Comparison of ENCODE assay signal across 1 cellular context in the genomic region with DNA sequence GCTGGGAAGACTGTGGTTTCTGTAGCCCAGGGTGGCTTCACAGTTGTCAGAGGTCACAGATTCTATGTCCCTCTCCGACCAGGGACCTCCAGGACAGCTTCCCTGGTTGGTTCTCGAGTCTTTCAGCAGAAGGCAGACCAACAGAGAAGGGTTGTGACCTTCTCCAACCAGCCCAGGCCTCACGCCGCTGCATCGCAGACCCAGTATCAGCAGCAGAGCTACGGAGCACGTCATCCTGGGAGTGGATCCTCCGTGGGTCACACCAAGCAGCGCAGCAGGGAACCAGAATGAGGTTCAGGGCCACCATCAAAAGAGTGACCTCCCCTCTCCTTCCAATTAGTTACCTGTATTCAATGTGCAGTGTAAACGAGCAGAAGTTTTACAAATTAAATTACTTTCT.
TF ChIP-seq lines count a peak whose summit lies in the region.

No MANE protein-coding gene starts in this region.

TF ChIP-seq in GM12878, 131 proteins besides CTCF, POLR2A, EP300 and RAD21:
- TF ChIP-seq YBX1 (IDR thresholded peaks at IDR 0.05) (no peak), CREB1 (IDR thresholded peaks at IDR 0.05; ENCODE audit: low read depth) (no peak), MTA2 (IDR thresholded peaks at IDR 0.05; ENCODE audit: low read depth) (no peak), SUPT20H (IDR thresholded peaks at IDR 0.05; ENCODE audit: borderline replicate concordance, control insufficient read depth, low read depth, low read length) (no peak), JUND (IDR thresholded peaks at IDR 0.05; ENCODE audit: low read depth, low read length) (no peak), HCFC1 (IDR thresholded peaks at IDR 0.05; ENCODE audit: low read length) (no peak), YY1 (IDR thresholded peaks at IDR 0.05; ENCODE audit: low read depth, low read length) (no peak), TARDBP (IDR thresholded peaks at IDR 0.05; ENCODE audit: borderline replicate concordance) (no peak)
- TF ChIP-seq, protein P1, sequence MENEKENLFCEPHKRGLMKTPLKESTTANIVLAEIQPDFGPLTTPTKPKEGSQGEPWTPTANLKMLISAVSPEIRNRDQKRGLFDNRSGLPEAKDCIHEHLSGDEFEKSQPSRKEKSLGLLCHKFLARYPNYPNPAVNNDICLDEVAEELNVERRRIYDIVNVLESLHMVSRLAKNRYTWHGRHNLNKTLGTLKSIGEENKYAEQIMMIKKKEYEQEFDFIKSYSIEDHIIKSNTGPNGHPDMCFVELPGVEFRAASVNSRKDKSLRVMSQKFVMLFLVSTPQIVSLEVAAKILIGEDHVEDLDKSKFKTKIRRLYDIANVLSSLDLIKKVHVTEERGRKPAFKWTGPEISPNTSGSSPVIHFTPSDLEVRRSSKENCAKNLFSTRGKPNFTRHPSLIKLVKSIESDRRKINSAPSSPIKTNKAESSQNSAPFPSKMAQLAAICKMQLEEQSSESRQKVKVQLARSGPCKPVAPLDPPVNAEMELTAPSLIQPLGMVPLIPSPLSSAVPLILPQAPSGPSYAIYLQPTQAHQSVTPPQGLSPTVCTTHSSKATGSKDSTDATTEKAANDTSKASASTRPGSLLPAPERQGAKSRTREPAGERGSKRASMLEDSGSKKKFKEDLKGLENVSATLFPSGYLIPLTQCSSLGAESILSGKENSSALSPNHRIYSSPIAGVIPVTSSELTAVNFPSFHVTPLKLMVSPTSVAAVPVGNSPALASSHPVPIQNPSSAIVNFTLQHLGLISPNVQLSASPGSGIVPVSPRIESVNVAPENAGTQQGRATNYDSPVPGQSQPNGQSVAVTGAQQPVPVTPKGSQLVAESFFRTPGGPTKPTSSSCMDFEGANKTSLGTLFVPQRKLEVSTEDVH (IDR thresholded peaks at IDR 0.05; ENCODE audit: low read depth, partially characterized antibody), result no peak
- TF ChIP-seq, protein P2, sequence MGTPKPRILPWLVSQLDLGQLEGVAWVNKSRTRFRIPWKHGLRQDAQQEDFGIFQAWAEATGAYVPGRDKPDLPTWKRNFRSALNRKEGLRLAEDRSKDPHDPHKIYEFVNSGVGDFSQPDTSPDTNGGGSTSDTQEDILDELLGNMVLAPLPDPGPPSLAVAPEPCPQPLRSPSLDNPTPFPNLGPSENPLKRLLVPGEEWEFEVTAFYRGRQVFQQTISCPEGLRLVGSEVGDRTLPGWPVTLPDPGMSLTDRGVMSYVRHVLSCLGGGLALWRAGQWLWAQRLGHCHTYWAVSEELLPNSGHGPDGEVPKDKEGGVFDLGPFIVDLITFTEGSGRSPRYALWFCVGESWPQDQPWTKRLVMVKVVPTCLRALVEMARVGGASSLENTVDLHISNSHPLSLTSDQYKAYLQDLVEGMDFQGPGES (IDR thresholded peaks at IDR 0.05), result no peak
TF ChIP-seq in GM12878: peak in this region for 0.
